6 cellular contexts compared by ENCODE assay signal in genomic region chr2:74548285-74548918, GRCh38. TPM values are rescaled to one million over a fixed set of nuclear protein-coding genes. Genes with fewer than 3 reads are reported as not detected.
DNase-seq lines count a peak whose midpoint lies in the region; ATAC-seq and TF ChIP-seq lines count a peak whose summit lies in the region.

No MANE protein-coding gene starts in this region.

- H3K4me1 Mint-ChIP-seq in activated T-cell treated with anti-CD3 and anti-CD28 coated beads, Interleukin-2, amount 50 U/mL, for 72 hours (ENCODE audit: low read depth), result peaks cover 23% of the 10 kb centered on the region

- no peaks in the 10 kb centered on the region for H3K27me3 ChIP-seq in subcutaneous abdominal adipose tissue (ENCODE audit: control insufficient read depth in 5 of 5, insufficient read depth in 4 of 5, low read length in 5 of 5)

- peak overlapping the region; percentile 48 for H3K4me3 ChIP-seq in fibroblast of mammary gland (ENCODE audit: control insufficient read depth, low read depth, low read length)
- peak overlapping the region; percentile 63 to 72 (median 67) for H3K4me3 ChIP-seq in subcutaneous abdominal adipose tissue (ENCODE audit: low read depth in 1 of 5, low read length in 5 of 5)

- no peak for ATAC-seq in activated T-cell treated with anti-CD3 and anti-CD28 coated beads, Interleukin-2, amount 50 U/mL, for 72 hours (replicated peaks in 1 of 2)

- H3K4me3 Mint-ChIP-seq in activated T-cell treated with anti-CD3 and anti-CD28 coated beads, Interleukin-2, amount 50 U/mL, for 72 hours, result peak overlapping the region; percentile 78 to 84

- peaks cover 57% of the 10 kb centered on the region for H3K27me3 Mint-ChIP-seq in activated T-cell treated with anti-CD3 and anti-CD28 coated beads, Interleukin-2, amount 50 U/mL, for 72 hours (ENCODE audit: low read depth)

- H3K9me3 Mint-ChIP-seq in activated T-cell treated with anti-CD3 and anti-CD28 coated beads, Interleukin-2, amount 50 U/mL, for 72 hours, result no peaks in the 10 kb centered on the region

- H3K36me3 Mint-ChIP-seq in activated T-cell treated with anti-CD3 and anti-CD28 coated beads, Interleukin-2, amount 50 U/mL, for 72 hours (ENCODE audit: insufficient read depth in 2 of 2), result peaks cover 0 to 2% of the 10 kb centered on the region in 2 donors

- TF ChIP-seq CTCF in fibroblast of mammary gland (conservative IDR thresholded peaks at IDR 0.05; ENCODE audit: control insufficient read depth, insufficient read depth, low read depth, low read length), result no peak

- H3K4me1 ChIP-seq in subcutaneous abdominal adipose tissue (ENCODE audit: control insufficient read depth in 5 of 5, insufficient read depth in 5 of 5, low read length in 5 of 5), result peaks cover 4 to 29% (median 25%) of the 10 kb centered on the region in 5 donors

- no peaks in the 10 kb centered on the region for H3K36me3 ChIP-seq in subcutaneous abdominal adipose tissue (ENCODE audit: control insufficient read depth in 5 of 5, insufficient read depth in 5 of 5, low read length in 5 of 5)

- DNase-seq in activated T-cell treated with anti-CD3 and anti-CD28 coated beads, Interleukin-2, amount 50 U/mL, for 72 hours, result no peak
- DNase-seq in activated T-cell treated with anti-CD3 and anti-CD28 coated beads for 4 hours (no peak), fibroblast of mammary gland (ENCODE audit: low read depth) (no peak), kidney glomerular epithelial cell (lab: John Stamatoyannopoulos, UW) (no peak), dermis blood vessel endothelial cell (no peak)

- peak overlapping the region; percentile 72 for H3K27ac ChIP-seq in subcutaneous abdominal adipose tissue (ENCODE audit: low read depth, low read length)

- H3K27ac Mint-ChIP-seq in activated T-cell treated with anti-CD3 and anti-CD28 coated beads, Interleukin-2, amount 50 U/mL, for 72 hours, result no peak overlapping the region

- H3K9ac ChIP-seq in subcutaneous abdominal adipose tissue (ENCODE audit: low read length in 5 of 5), result peak overlapping the region; percentile 0 to 72 (median 62)

- no peaks in the 10 kb centered on the region for H3K9me3 ChIP-seq in subcutaneous abdominal adipose tissue (ENCODE audit: control insufficient read depth in 5 of 5, low read length in 5 of 5)

RNA-seq across cellular contexts. Expression of gene LOXL3, which starts 5.3 kb away (rescaled TPM):
- 1 to 10 TPM; 3.1 to 3.6 TPM for total RNA-seq in activated T-cell treated with anti-CD3 and anti-CD28 coated beads, Interleukin-2, amount 50 U/mL, for 72 hours
- total RNA-seq in dermis blood vessel endothelial cell, result 0.85 and 1.7 TPM in 2 replicates

RNA-seq across cellular contexts. Expression of gene DOK1, which starts 6.1 kb away (rescaled TPM):
- total RNA-seq in activated T-cell treated with anti-CD3 and anti-CD28 coated beads, Interleukin-2, amount 50 U/mL, for 72 hours, result 10 to 100 TPM; 20.6 to 25.6 TPM
- 20.8 and 21.5 TPM in 2 replicates for total RNA-seq in dermis blood vessel endothelial cell

RNA-seq across cellular contexts. Expression of gene HTRA2, which starts 18.7 kb away (rescaled TPM):
- 10 to 100 TPM; 74.3 to 84.9 TPM for total RNA-seq in activated T-cell treated with anti-CD3 and anti-CD28 coated beads, Interleukin-2, amount 50 U/mL, for 72 hours
- 50.9 and 51.8 TPM in 2 replicates for total RNA-seq in dermis blood vessel endothelial cell

RNA-seq across cellular contexts. Expression of gene AUP1, which starts 18.9 kb away (rescaled TPM):
- 100 to 1,000 TPM; 128 to 136 TPM for total RNA-seq in activated T-cell treated with anti-CD3 and anti-CD28 coated beads, Interleukin-2, amount 50 U/mL, for 72 hours
- total RNA-seq in dermis blood vessel endothelial cell, result 87.2 and 127 TPM in 2 replicates

RNA-seq across cellular contexts. Expression of gene DQX1, which starts 22.4 kb away (rescaled TPM):
- total RNA-seq in activated T-cell treated with anti-CD3 and anti-CD28 coated beads, Interleukin-2, amount 50 U/mL, for 72 hours, result 1 to 10 TPM; 1.5 to 1.9 TPM
- not detected in 2 replicates for total RNA-seq in dermis blood vessel endothelial cell
